Comparison of ENCODE assay signal across 21 cellular contexts in genomic region chr4:36665985-36666384, GRCh38.
"Had no signal": no experiment of that assay in that cellular context is flagged by ENCODE, and none has a peak within 500 bp of the region (broad histone marks: within the 10 kb centered on the region; RNA-seq: fewer than 3 reads in every experiment).

No MANE protein-coding gene starts in this region.

- H3K4me1 ChIP-seq: esophagus muscularis mucosa, left ventricle myocardium inferior, lower lobe of right lung, spleen, transverse colon had no signal

- H3K9me3 ChIP-seq: esophagus muscularis mucosa, lower lobe of right lung, thoracic aorta, transverse colon had no signal

- H3K4me2 ChIP-seq: hepatocyte had no signal

- H3K36me3 ChIP-seq: esophagus muscularis mucosa, left ventricle myocardium inferior, lower lobe of right lung, spleen, thoracic aorta, transverse colon had no signal

- H2AFZ ChIP-seq: hepatocyte had no signal

- H3K27ac ChIP-seq: epithelial cell of prostate, esophagus muscularis mucosa, hepatocyte, left ventricle myocardium inferior, lower lobe of right lung, spleen, thoracic aorta, transverse colon had no signal

- DNase-seq: effector memory CD8-positive, alpha-beta T cell; foreskin fibroblast; head of caudate nucleus; kidney; left cardiac atrium; left ventricle myocardium inferior; lower lobe of right lung; natural killer cell; posterior cingulate gyrus; spleen; stimulated activated CD4-positive, alpha-beta T cell treated with anti-CD3 and anti-CD28 coated beads, Interleukin-15, amount 100 ng/mL, for 24 hours; stimulated activated CD4-positive, alpha-beta T cell treated with anti-CD3 and anti-CD28 coated beads, Interleukin-1b, Interleukin-23, amount 100 ng/mL, for 48 hours; stimulated activated CD4-positive, alpha-beta T cell treated with anti-CD3 and anti-CD28 coated beads, Interleukin-4, amount 100 ng/mL, for 24 hours; stimulated activated naive CD8-positive, alpha-beta T cell treated with anti-CD3 and anti-CD28 coated beads, Interleukin-15, amount 100 ng/mL, for 72 hours; transverse colon had no signal

- H3K4me3 ChIP-seq: esophagus muscularis mucosa, hepatocyte, left ventricle myocardium inferior, lower lobe of right lung, spleen, thoracic aorta, transverse colon had no signal

- ATAC-seq: effector memory CD8-positive, alpha-beta T cell; left cardiac atrium; lower lobe of right lung; natural killer cell; sciatic nerve; stimulated activated memory B cell treated with anti-CD40 and anti-IgM and Interleukin-4, amounts not matched to agents 10 μg/mL and 1 μg/mL and 100 μg/mL, for 72 hours; stimulated activated naive CD8-positive, alpha-beta T cell treated with anti-CD3 and anti-CD28 coated beads, Interleukin-15, amount 100 ng/mL, for 72 hours had no signal

- H3K27me3 ChIP-seq: esophagus muscularis mucosa, hepatocyte, spleen, transverse colon had no signal

- FAIRE-seq: kidney had no signal

- H3K79me2 ChIP-seq: hepatocyte had no signal
